ENCODE assay signal across 1 cellular context in the genomic region with DNA sequence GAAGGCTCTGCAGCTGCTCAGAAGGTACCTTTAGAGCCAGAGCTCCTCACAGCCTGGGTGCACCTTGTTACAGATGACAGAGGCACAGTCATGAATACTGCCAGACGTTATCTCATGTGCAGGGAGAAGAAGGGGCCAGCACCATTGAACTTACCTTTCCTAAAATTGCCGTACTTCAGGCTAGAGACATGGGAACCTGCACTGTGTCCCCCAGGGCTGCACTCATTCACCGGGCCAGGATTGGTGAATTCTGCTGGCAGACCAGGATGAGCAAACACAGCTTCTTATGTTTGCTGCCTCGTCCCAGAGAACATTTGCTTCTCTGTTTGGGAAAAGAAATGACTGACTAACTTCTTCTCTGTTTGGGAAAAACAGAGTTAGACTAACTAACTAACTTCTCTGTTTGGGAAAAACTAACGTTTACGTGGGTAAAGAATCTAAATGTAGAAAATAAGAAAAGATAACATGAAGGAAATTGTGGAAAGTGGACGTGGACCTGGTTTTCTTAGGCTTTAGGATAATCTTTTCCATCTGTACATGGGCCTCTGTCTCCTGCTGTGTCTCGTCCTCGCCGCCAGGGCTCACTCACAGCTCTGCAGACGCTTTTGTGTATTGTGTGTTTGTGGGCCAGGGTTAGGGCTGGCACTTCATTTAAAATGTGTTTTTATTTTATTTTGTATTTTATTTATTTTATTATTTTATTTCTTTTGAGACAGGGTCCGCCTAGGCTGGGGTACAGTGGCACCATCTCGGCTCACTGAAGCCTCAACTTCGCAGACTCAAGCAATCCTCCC.
TF ChIP-seq lines count a peak whose summit lies in the region.

No MANE protein-coding gene starts in this region.

TF ChIP-seq in HepG2, 621 proteins besides CTCF, POLR2A, EP300 and RAD21:
- no peak for TF ChIP-seq SIN3A (IDR thresholded peaks at IDR 0.05; ENCODE audit: borderline replicate concordance, low read depth, low read length)
- no peak for TF ChIP-seq ZNF530 (CRISPR knock-in tag; IDR thresholded peaks at IDR 0.05; ENCODE audit: low read depth)
- TF ChIP-seq, protein P1, sequence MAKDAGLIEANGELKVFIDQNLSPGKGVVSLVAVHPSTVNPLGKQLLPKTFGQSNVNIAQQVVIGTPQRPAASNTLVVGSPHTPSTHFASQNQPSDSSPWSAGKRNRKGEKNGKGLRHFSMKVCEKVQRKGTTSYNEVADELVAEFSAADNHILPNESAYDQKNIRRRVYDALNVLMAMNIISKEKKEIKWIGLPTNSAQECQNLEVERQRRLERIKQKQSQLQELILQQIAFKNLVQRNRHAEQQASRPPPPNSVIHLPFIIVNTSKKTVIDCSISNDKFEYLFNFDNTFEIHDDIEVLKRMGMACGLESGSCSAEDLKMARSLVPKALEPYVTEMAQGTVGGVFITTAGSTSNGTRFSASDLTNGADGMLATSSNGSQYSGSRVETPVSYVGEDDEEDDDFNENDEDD (CRISPR knock-in tag; IDR thresholded peaks at IDR 0.05; ENCODE audit: borderline replicate concordance): no peak
- TF ChIP-seq HMG20B (CRISPR knock-in tag; conservative IDR thresholded peaks at IDR 0.05): no peak
- no peak for TF ChIP-seq STAG1 (CRISPR knock-in tag; IDR thresholded peaks at IDR 0.05)
- no peak for TF ChIP-seq FOXM1 (CRISPR knock-in tag; IDR thresholded peaks at IDR 0.05)
- TF ChIP-seq SSRP1 (CRISPR knock-in tag; IDR thresholded peaks at IDR 0.05): no peak
- no peak for TF ChIP-seq ZNF747 (CRISPR knock-in tag; IDR thresholded peaks at IDR 0.05; ENCODE audit: borderline replicate concordance)
- no peak for TF ChIP-seq BHLHE40 (IDR thresholded peaks at IDR 0.05; ENCODE audit: low read length)
- no peak for TF ChIP-seq BORCS8-MEF2B (CRISPR knock-in tag; IDR thresholded peaks at IDR 0.05)
- TF ChIP-seq, protein P2, sequence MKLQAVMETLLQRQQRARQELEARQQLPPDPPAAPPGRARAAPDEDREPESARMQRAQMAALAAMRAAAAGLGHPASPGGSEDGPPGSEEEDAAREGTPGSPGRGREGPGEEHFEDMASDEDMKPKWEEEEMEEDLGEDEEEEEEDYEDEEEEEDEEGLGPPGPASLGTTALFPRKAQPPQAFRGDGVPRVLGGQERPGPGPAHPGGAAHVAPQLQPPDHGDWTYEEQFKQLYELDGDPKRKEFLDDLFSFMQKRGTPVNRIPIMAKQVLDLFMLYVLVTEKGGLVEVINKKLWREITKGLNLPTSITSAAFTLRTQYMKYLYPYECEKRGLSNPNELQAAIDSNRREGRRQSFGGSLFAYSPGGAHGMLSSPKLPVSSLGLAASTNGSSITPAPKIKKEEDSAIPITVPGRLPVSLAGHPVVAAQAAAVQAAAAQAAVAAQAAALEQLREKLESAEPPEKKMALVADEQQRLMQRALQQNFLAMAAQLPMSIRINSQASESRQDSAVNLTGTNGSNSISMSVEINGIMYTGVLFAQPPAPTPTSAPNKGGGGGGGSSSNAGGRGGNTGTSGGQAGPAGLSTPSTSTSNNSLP (IDR thresholded peaks at IDR 0.05; ENCODE audit: low read depth, low read length): no peak
